7 cellular contexts compared by ENCODE assay signal in the genomic region with DNA sequence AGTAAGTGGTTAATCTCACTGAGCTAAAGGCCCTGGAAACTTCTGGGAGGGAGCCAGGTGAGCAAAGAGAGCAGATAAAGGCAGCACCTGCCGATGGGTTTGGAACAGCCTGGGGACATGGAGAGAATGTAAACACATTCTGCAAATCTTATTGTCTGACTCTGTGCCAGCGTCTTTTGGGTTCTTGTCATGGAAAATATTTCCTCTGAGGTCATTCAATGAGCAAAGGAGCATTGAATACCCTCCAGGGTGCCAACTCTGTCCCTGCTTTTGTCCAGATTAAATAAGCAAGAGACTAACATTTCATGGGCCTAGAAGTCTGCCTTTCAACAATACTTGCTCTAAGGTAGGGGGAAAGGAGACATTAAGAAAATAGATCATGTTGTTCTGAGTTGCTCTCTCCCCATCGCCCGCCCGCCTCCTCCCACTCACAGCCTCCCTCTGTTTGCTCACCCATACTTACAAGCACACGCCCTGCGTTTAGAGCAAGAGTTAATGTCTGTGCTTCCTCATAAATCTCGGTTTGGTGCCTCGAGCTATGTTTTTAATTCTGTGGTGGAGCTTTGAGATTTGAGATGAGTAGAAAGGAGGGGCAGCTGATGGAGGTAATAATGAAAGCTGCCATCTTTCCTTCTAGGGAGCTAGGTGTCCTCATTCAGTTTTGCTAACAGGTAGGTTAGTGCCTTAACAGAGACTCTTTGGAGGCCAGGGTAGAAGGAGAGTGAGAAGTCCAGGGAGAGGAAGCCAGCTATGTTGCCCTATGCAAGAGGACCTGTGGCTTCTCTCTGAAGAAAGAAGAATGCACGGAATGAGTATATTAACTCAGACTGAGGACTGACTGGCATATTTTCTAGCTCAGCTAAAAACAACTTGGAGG.
DNase-seq lines count a peak whose midpoint lies in the region; ATAC-seq and TF ChIP-seq lines count a peak whose summit lies in the region.

No MANE protein-coding gene starts in this region.

- H3K4me3 ChIP-seq in HCT116 (replicated peaks in 1 of 2; ENCODE audit: low read depth in 1 of 2, low read length in 2 of 2) (no peak overlapping the region), breast epithelium (no peak overlapping the region), psoas muscle (no peak overlapping the region)

- POLR2A ChIA-PET in HCT116 (lab: Charles Lee): no interaction called here

- intact Hi-C loops in HCT116 (cut with micrococcal nuclease) (no loop called here), breast epithelium (cut with DNase I; ENCODE audit: low total_unique reads) (no loop called here), psoas muscle (cut with DNase I) (no loop called here)

- TF ChIP-seq POLR2A in HCT116 (IDR thresholded peaks at IDR 0.05; ENCODE audit: borderline replicate concordance, extremely low read depth, insufficient read depth, insufficient read length) (no peak), breast epithelium (IDR thresholded peaks at IDR 0.05) (no peak)

- H3K36me3 ChIP-seq in HCT116 (ENCODE audit: control insufficient read depth in 1 of 2, insufficient read depth in 2 of 2, low read length in 2 of 2) (no peaks in the 10 kb centered on the region), breast epithelium (no peaks in the 10 kb centered on the region), psoas muscle (ENCODE audit: insufficient read depth in 1 of 2, low read depth in 1 of 2) (no peaks in the 10 kb centered on the region)

- no peak overlapping the region for H3K9ac ChIP-seq in HCT116 (ENCODE audit: low read length)

- H3K27me3 ChIP-seq in HCT116 (ENCODE audit: insufficient read depth, low read length) (0 out of 2 replicates have a peak, but pooled peaks cover 8% of the 10 kb centered on the region), breast epithelium (no peaks in the 10 kb centered on the region), psoas muscle (ENCODE audit: insufficient read depth in 3 of 3, low read length in 2 of 3) (no peaks in the 10 kb centered on the region)

- H3K27ac ChIP-seq in HCT116 (ENCODE audit: low read depth, low read length) (no peak overlapping the region), breast epithelium (peak overlapping the region; percentile 77 to 81), psoas muscle (peak overlapping the region; percentile 72)

- H3K79me2 ChIP-seq in HCT116 (ENCODE audit: insufficient read depth, low read length): no peaks in the 10 kb centered on the region

- no peaks in the 10 kb centered on the region; the same call in 1 of the 2 replicates for H3K9me2 ChIP-seq in HCT116 (ENCODE audit: insufficient read depth)

- BruUV-seq in HCT116 (replicated peaks; lab: Mats Ljungman, UMichigan): no TSS peak

- RAD21 ChIA-PET in HCT116 (lab: Charles Lee; ENCODE audit: low non-redundant PET in 1 of 2, low total read pairs in 2 of 2, uncharacterized antibody in 2 of 2, unreplicated experiment in 2 of 2): no interaction called here

- 0 out of 2 replicates have a peak overlapping the region, but pooled peaks have one; percentile 5 for H3K4me2 ChIP-seq in HCT116 (ENCODE audit: low read length)

- DNase-seq in HCT116 (ENCODE audit: low read depth, low spot score) (no peak), NCI-H345 treated with DMSO at 0.1 percent for 48 hours (lab: John Stamatoyannopoulos, UW; ENCODE audit: unreplicated experiment) (peak; percentile 99), breast epithelium (ENCODE audit: low spot score in 2 of 2) (peak; percentile 69 to 75), psoas muscle (no peak), globus pallidus (ENCODE audit: low spot score) (no peak)
- DNase-seq in activated CD8-positive, alpha-beta memory T cell treated with anti-CD3 and anti-CD28 coated beads, Interleukin-2, amount 50 U/mL, for 48 hours: no peak

- CTCF ChIA-PET in HCT116 (lab: Charles Lee): no interaction called here

- 60 to 72% (median 66%) methylated on average over 10 of the region's 10 CpGs for WGBS in psoas muscle, 3 donors

- no peaks in the 10 kb centered on the region for H3K9me3 ChIP-seq in HCT116 (ENCODE audit: control insufficient read depth in 1 of 2, insufficient read depth in 1 of 2, low read depth in 1 of 2, low read length in 2 of 2)
- H3K9me3 ChIP-seq in breast epithelium: no peaks in the 10 kb centered on the region
- H3K9me3 ChIP-seq in psoas muscle: no peaks in the 10 kb centered on the region

- peak; percentile 67 for ATAC-seq in HCT116
- peak in 2 of 4 donors; percentile 34 to 66 for ATAC-seq in psoas muscle
- ATAC-seq in GM19455 (IDR thresholded peaks at IDR 0.05; ENCODE audit: unreplicated experiment): no peak

- H3K4me1 ChIP-seq in HCT116 (ENCODE audit: control insufficient read depth in 1 of 2, insufficient read depth in 2 of 2, low read length in 2 of 2): peaks cover 7 to 13% of the 10 kb centered on the region in 2 experiments; a peak in 2 of 4 replicates
- H3K4me1 ChIP-seq in breast epithelium: no peaks in the 10 kb centered on the region
- peaks cover 17% of the 10 kb centered on the region for H3K4me1 ChIP-seq in psoas muscle

- TF ChIP-seq RAD21 in HCT116 (IDR thresholded peaks at IDR 0.05; ENCODE audit: low read depth): no peak

- H2AFZ ChIP-seq in HCT116 (ENCODE audit: low read depth, low read length, poor library complexity, severe bottlenecking): no peak overlapping the region

- TF ChIP-seq CTCF in HCT116 (IDR thresholded peaks at IDR 0.05 in 2 of 3, conservative IDR thresholded peaks at IDR 0.05 in 1 of 3; ENCODE audit: borderline replicate concordance in 1 of 3, insufficient read depth in 1 of 3, low read depth in 2 of 3, low read length in 2 of 3) (no peak), breast epithelium (IDR thresholded peaks at IDR 0.05) (no peak), psoas muscle (IDR thresholded peaks at IDR 0.05) (no peak)

- H4K20me1 ChIP-seq in HCT116 (ENCODE audit: insufficient read depth): no peaks in the 10 kb centered on the region

TF ChIP-seq in HCT116, 20 proteins besides CTCF, POLR2A, EP300 and RAD21:
- peak; percentile 57 for TF ChIP-seq EGR1 (IDR thresholded peaks at IDR 0.05; ENCODE audit: low read depth)
- peak; percentile 38; the same call in 1 of the 2 replicates for TF ChIP-seq JUND (IDR thresholded peaks at IDR 0.05)
- no peak; the same call in 1 of the 2 replicates for TF ChIP-seq SIN3A (IDR thresholded peaks at IDR 0.05; ENCODE audit: low read depth)
- no peak for TF ChIP-seq EZH2phosphoT487 (IDR thresholded peaks at IDR 0.05; ENCODE audit: borderline replicate concordance)
- TF ChIP-seq MAX (IDR thresholded peaks at IDR 0.05): peak; percentile 30; the same call in 1 of the 2 replicates
- TF ChIP-seq CBX3 (IDR thresholded peaks at IDR 0.05; ENCODE audit: low read depth): peak; percentile 56; the same call in 1 of the 2 replicates
- TF ChIP-seq ELF1 (IDR thresholded peaks at IDR 0.05; ENCODE audit: borderline replicate concordance, low read depth): no peak
- peak; percentile 9 for TF ChIP-seq TCF7L2 (IDR thresholded peaks at IDR 0.05; ENCODE audit: borderline replicate concordance, extremely low read depth, insufficient read depth, insufficient read length)
- 0 out of 2 replicates have a peak, but pooled peaks have one; percentile 8 for TF ChIP-seq CEBPB (IDR thresholded peaks at IDR 0.05; ENCODE audit: low read depth)
- TF ChIP-seq ATF3 (IDR thresholded peaks at IDR 0.05): peak; percentile 18; the same call in 1 of the 2 replicates
- peak; percentile 41 for TF ChIP-seq SP1 (IDR thresholded peaks at IDR 0.05; ENCODE audit: low read depth)
- 0 out of 2 replicates have a peak, but pooled peaks have one; percentile 40 for TF ChIP-seq POLR2AphosphoS5 (IDR thresholded peaks at IDR 0.05; ENCODE audit: low read depth, low read length)
TF ChIP-seq in HCT116: peak in this region for 9.

Comparison
In these comparisons a context has a peak if more than half of its experiments do, and no peak if none do; other contexts are left out.
1. DNase-seq: peak in NCI-H345 treated with DMSO at 0.1 percent for 48 hours (single experiment) and breast epithelium (2 of 2); none in HCT116 (single experiment), psoas muscle (0 of 2), globus pallidus (single experiment) and activated CD8-positive, alpha-beta memory T cell treated with anti-CD3 and anti-CD28 coated beads, Interleukin-2, amount 50 U/mL, for 48 hours (single experiment).